In genomic region chr1:33036526-33037503, GRCh38 we compare ENCODE assay signal across 1 cellular context.
TF ChIP-seq lines count a peak whose summit lies in the region.

Gene AK2, minus strand, starts transcription at chr1:33036883. Its CDS starts 55 bp downstream, at chr1:33036828.

TF ChIP-seq in K562, 482 proteins besides CTCF, POLR2A, EP300 and RAD21 (continued from another document and continues in another):
- TF ChIP-seq CREB3L1 (IDR thresholded peaks at IDR 0.05; ENCODE audit: borderline replicate concordance, low read depth) (peak; percentile 93), NFE2L1 (tag; IDR thresholded peaks at IDR 0.05; ENCODE audit: borderline replicate concordance, low read depth) (no peak), NRF1 (conservative IDR thresholded peaks at IDR 0.05 in 1 of 2, IDR thresholded peaks at IDR 0.05 in 1 of 2) (peak; percentile 82 to 85), CBFB (CRISPR knock-in tag; IDR thresholded peaks at IDR 0.05) (no peak), ID3 (CRISPR knock-in tag; IDR thresholded peaks at IDR 0.05) (no peak; the same call in 1 of the 2 replicates), ID3 (tag; IDR thresholded peaks at IDR 0.05) (peak; percentile 50; the same call in 1 of the 2 replicates), ZNF695 (CRISPR knock-in tag; IDR thresholded peaks at IDR 0.05) (no peak), CUX1 (CRISPR knock-in tag; IDR thresholded peaks at IDR 0.05) (no peak), EGR1 (conservative IDR thresholded peaks at IDR 0.05) (peak; percentile 95), PRMT5 (CRISPR knock-in tag; IDR thresholded peaks at IDR 0.05) (no peak), KDM1A (IDR thresholded peaks at IDR 0.05) (0 out of 4 replicates have a peak, but pooled peaks of 1 of the 2 experiments have one; percentile 31), MYC (IDR thresholded peaks at IDR 0.05; ENCODE audit: low read depth, low read length) (peak; percentile 91), MYC (CRISPR knock-in tag; IDR thresholded peaks at IDR 0.05; ENCODE audit: borderline replicate concordance, low read depth) (peak; percentile 78; the same call in 1 of the 2 replicates), ARNT (IDR thresholded peaks at IDR 0.05) (peak in 1 of 2 experiments; percentile 51; a peak in 3 of 4 replicates), CEBPZ (IDR thresholded peaks at IDR 0.05; ENCODE audit: borderline replicate concordance, low read depth, low read length) (peak; percentile 98), ZNF263 (CRISPR knock-in tag; IDR thresholded peaks at IDR 0.05; ENCODE audit: borderline replicate concordance) (peak; percentile 55; the same call in 1 of the 2 replicates), HMGN3 (IDR thresholded peaks at IDR 0.05; ENCODE audit: borderline replicate concordance, extremely low read depth, insufficient read length, low read depth, low read length) (peak; percentile 68), ZNF407 (IDR thresholded peaks at IDR 0.05; ENCODE audit: low read depth) (peak; percentile 79), NR1H2 (CRISPR knock-in tag; IDR thresholded peaks at IDR 0.05) (no peak), KLF16 (IDR thresholded peaks at IDR 0.05) (no peak), ZNF143 (CRISPR knock-in tag; IDR thresholded peaks at IDR 0.05) (no peak), CBX8 (IDR thresholded peaks at IDR 0.05; ENCODE audit: borderline replicate concordance, extremely low read depth, low read depth, low read length, poor library complexity, severe bottlenecking) (no peak), CLOCK (CRISPR knock-in tag; IDR thresholded peaks at IDR 0.05; ENCODE audit: borderline replicate concordance) (no peak), ZBTB5 (IDR thresholded peaks at IDR 0.05) (no peak), GABPA (tag; conservative IDR thresholded peaks at IDR 0.05; ENCODE audit: low read depth) (peak; percentile 92), ZFPM2 (CRISPR knock-in tag; IDR thresholded peaks at IDR 0.05) (0 out of 2 replicates have a peak, but pooled peaks have one; percentile 46), ZNF696 (CRISPR knock-in tag; conservative IDR thresholded peaks at IDR 0.05) (no peak), FOS (IDR thresholded peaks at IDR 0.05; ENCODE audit: extremely low read depth, insufficient read length) (peak; percentile 99), RFX1 (IDR thresholded peaks at IDR 0.05) (peak; percentile 64; the same call in 1 of the 2 replicates), ZNF699 (CRISPR knock-in tag; IDR thresholded peaks at IDR 0.05; ENCODE audit: insufficient replicate concordance) (no peak), NR4A1 (CRISPR knock-in tag; IDR thresholded peaks at IDR 0.05) (0 out of 2 replicates have a peak, but pooled peaks have one; percentile 32), NR4A1 (tag; IDR thresholded peaks at IDR 0.05) (peak; percentile 66; the same call in 1 of the 2 replicates), KAT8 (IDR thresholded peaks at IDR 0.05; ENCODE audit: low read depth) (no peak), CHD2 (IDR thresholded peaks at IDR 0.05; ENCODE audit: low read depth, low read length) (peak; percentile 93), ASH1L (IDR thresholded peaks at IDR 0.05; ENCODE audit: borderline replicate concordance, low read depth, partially characterized antibody) (peak; percentile 99)
